8 cellular contexts compared by ENCODE assay signal in genomic region chr7:18357691-18358090, GRCh38.
DNase-seq lines count a peak whose midpoint lies in the region; ATAC-seq and TF ChIP-seq lines count a peak whose summit lies in the region.

No MANE protein-coding gene starts in this region.

- no peaks in the 10 kb centered on the region for H3K27me3 Mint-ChIP-seq in stimulated activated memory B cell treated with anti-CD40 and anti-IgM and Interleukin-4, amounts not matched to agents 10 μg/mL and 1 μg/mL and 100 μg/mL, for 72 hours

- DNase-seq in NCI-H2227 treated with DMSO at 0.1 percent for 48 hours (lab: John Stamatoyannopoulos, UW) (peak; percentile 2), NCI-H2227 (lab: John Stamatoyannopoulos, UW; ENCODE audit: unreplicated experiment) (no peak), HT-29 (ENCODE audit: low spot score) (peak; percentile 17), brain microvascular endothelial cell (no peak), left ventricle myocardium superior (no peak)
- DNase-seq in stimulated activated CD4-positive, alpha-beta T cell treated with anti-CD3 and anti-CD28 coated beads, Interleukin-2, amount 100 ng/mL, for 24 hours, result no peak

- H3K27me3 ChIP-seq in brain microvascular endothelial cell (replicated peaks) (no peaks in the 10 kb centered on the region), gastroesophageal sphincter (no peaks in the 10 kb centered on the region)

- no peak overlapping the region for H3K27ac ChIP-seq in brain microvascular endothelial cell
- H3K27ac ChIP-seq in gastroesophageal sphincter, result no peak overlapping the region

- no peak for TF ChIP-seq POLR2A in gastroesophageal sphincter (IDR thresholded peaks at IDR 0.05)

- TF ChIP-seq CTCF in brain microvascular endothelial cell (IDR thresholded peaks at IDR 0.05; ENCODE audit: low read depth, low read length, missing control alignments) (peak; percentile 46), gastroesophageal sphincter (IDR thresholded peaks at IDR 0.05) (peak in 1 of 4 experiments; percentile 10)

- H3K4me1 ChIP-seq in gastroesophageal sphincter, result peaks cover 0 to 35% (median 4%) of the 10 kb centered on the region in 3 donors

- intact Hi-C loops in left ventricle myocardium superior (cut with micrococcal nuclease), result loop anchor here (10.0 kb wide), 2 partner anchors 137 to 307 kb away; partner anchors contain the start of gene HDAC9

- in situ Hi-C loops in brain microvascular endothelial cell (cut with HindIII; ENCODE audit: low pct_ligation_motif_present, low sequenced_read_pairs), result no loop called here

- H3K4me1 Mint-ChIP-seq in stimulated activated memory B cell treated with anti-CD40 and anti-IgM and Interleukin-4, amounts not matched to agents 10 μg/mL and 1 μg/mL and 100 μg/mL, for 72 hours, result peaks cover 32% of the 10 kb centered on the region

- H3K27ac Mint-ChIP-seq in stimulated activated memory B cell treated with anti-CD40 and anti-IgM and Interleukin-4, amounts not matched to agents 10 μg/mL and 1 μg/mL and 100 μg/mL, for 72 hours, result peak overlapping the region; percentile 66

- TF ChIP-seq EP300 in gastroesophageal sphincter (IDR thresholded peaks at IDR 0.05), result no peak

- no peaks in the 10 kb centered on the region for H3K9me3 ChIP-seq in gastroesophageal sphincter

- ATAC-seq in stimulated activated memory B cell treated with anti-CD40 and anti-IgM and Interleukin-4, amounts not matched to agents 10 μg/mL and 1 μg/mL and 100 μg/mL, for 72 hours, result peak; percentile 36
- ATAC-seq in gastroesophageal sphincter, result no peak
- no peak for ATAC-seq in left ventricle myocardium superior

- H3K36me3 ChIP-seq in brain microvascular endothelial cell (replicated peaks) (no peaks in the 10 kb centered on the region), gastroesophageal sphincter (no peaks in the 10 kb centered on the region)

- H3K4me3 Mint-ChIP-seq in stimulated activated memory B cell treated with anti-CD40 and anti-IgM and Interleukin-4, amounts not matched to agents 10 μg/mL and 1 μg/mL and 100 μg/mL, for 72 hours, result no peak overlapping the region

- no peaks in the 10 kb centered on the region for H3K9me3 Mint-ChIP-seq in stimulated activated memory B cell treated with anti-CD40 and anti-IgM and Interleukin-4, amounts not matched to agents 10 μg/mL and 1 μg/mL and 100 μg/mL, for 72 hours

- H3K4me3 ChIP-seq in brain microvascular endothelial cell (ENCODE audit: low read depth, low read length), result no peak overlapping the region
- H3K4me3 ChIP-seq in gastroesophageal sphincter, result no peak overlapping the region

- H3K36me3 Mint-ChIP-seq in stimulated activated memory B cell treated with anti-CD40 and anti-IgM and Interleukin-4, amounts not matched to agents 10 μg/mL and 1 μg/mL and 100 μg/mL, for 72 hours, result peaks cover 5% of the 10 kb centered on the region

- WGBS in gastroesophageal sphincter (ENCODE audit: low coverage in 1 of 2), 2 donors, result 83% methylated on average over 1 of the region's 1 CpG; no CpG with 5 or more reads in 1 of the 2 donors

Comparison
In these comparisons a context has a peak if more than half of its experiments do, and no peak if none do; other contexts are left out.
1. DNase-seq: peak in NCI-H2227 treated with DMSO at 0.1 percent for 48 hours (single experiment) and HT-29 (single experiment); none in NCI-H2227 (single experiment), brain microvascular endothelial cell (single experiment), stimulated activated CD4-positive, alpha-beta T cell treated with anti-CD3 and anti-CD28 coated beads, Interleukin-2, amount 100 ng/mL, for 24 hours (0 of 2) and left ventricle myocardium superior (single experiment).